1 cellular context compared by ENCODE assay signal in genomic region chr12:8064131-8064530, GRCh38.
TF ChIP-seq lines count a peak whose summit lies in the region.

No MANE protein-coding gene starts in this region.

TF ChIP-seq in K562, 482 proteins besides CTCF, POLR2A, EP300 and RAD21:
- no peak for TF ChIP-seq PCBP2 (IDR thresholded peaks at IDR 0.05; ENCODE audit: low read depth, low read length, poor library complexity, severe bottlenecking)
- TF ChIP-seq PCBP1 (IDR thresholded peaks at IDR 0.05; ENCODE audit: low read depth, low read length, poor library complexity, severe bottlenecking) = no peak
- TF ChIP-seq FOXA1 (IDR thresholded peaks at IDR 0.05; ENCODE audit: borderline replicate concordance) = no peak
- no peak for TF ChIP-seq KAT8 (IDR thresholded peaks at IDR 0.05; ENCODE audit: low read depth)
- no peak for TF ChIP-seq HNRNPLL (IDR thresholded peaks at IDR 0.05; ENCODE audit: low read depth, low read length, poor library complexity, severe bottlenecking)
- TF ChIP-seq ZNF347 (CRISPR knock-in tag; IDR thresholded peaks at IDR 0.05; ENCODE audit: low read depth) = no peak
- peak; percentile 95 for TF ChIP-seq MAFG (tag; conservative IDR thresholded peaks at IDR 0.05)
- TF ChIP-seq CC2D1A (IDR thresholded peaks at IDR 0.05) = no peak
- TF ChIP-seq C11orf30 (IDR thresholded peaks at IDR 0.05; ENCODE audit: low read depth) = peak; percentile 96
- peak; percentile 98 for TF ChIP-seq MAFF (IDR thresholded peaks at IDR 0.05; ENCODE audit: low read length)
- TF ChIP-seq MAFK (IDR thresholded peaks at IDR 0.05; ENCODE audit: low read length) = peak; percentile 98
- TF ChIP-seq SREBF1 (IDR thresholded peaks at IDR 0.05; ENCODE audit: borderline replicate concordance, low read depth, low read length) = no peak
- no peak for TF ChIP-seq CREBBP (IDR thresholded peaks at IDR 0.05; ENCODE audit: low read depth, low read length)
- no peak for TF ChIP-seq ZFPM2 (CRISPR knock-in tag; IDR thresholded peaks at IDR 0.05)
- peak; percentile 23; the same call in 1 of the 2 replicates for TF ChIP-seq NFE2 (IDR thresholded peaks at IDR 0.05; ENCODE audit: low read depth)
- TF ChIP-seq ATF2 (CRISPR knock-in tag; IDR thresholded peaks at IDR 0.05) = no peak
- peak; percentile 98 for TF ChIP-seq ZNF316 (IDR thresholded peaks at IDR 0.05)
